In the genomic region with DNA sequence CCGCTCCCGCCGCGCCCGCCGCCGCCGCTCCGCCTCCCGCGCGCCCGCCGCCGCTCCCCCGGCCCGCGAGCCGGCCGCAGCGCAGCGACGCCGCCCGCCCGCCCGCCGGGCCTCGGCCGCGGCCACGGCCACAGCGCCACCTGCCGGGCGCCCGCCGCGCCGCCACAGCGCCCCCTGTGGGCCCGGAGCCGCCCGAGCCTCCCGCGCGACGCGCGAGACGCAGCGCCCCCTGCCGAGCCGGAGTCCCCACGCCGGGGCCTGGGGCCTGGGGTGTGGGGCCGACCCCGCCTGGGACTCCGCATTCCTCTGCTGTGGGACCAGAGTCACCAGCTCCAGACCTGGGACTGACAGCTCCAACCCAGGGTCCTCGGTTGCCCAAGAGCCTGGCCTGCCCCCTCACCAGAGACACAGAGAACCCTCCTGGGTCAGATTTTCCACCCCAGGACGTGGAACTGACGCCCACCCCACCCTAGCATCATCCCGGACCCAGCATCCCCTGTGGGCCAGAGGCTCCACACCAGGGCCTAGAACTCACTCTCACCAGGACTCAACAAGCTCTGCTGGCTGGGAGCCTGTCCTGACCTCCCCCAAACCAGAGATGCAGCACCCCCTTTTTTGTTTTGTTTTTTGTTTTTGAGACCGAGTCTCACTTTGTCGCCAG, we compare ENCODE assay signal across 8 cellular contexts. TPM values are rescaled to one million over a fixed set of nuclear protein-coding genes. Genes with fewer than 3 reads are reported as not detected.
DNase-seq lines count a peak whose midpoint lies in the region; ATAC-seq and TF ChIP-seq lines count a peak whose summit lies in the region.

A gene with protein sequence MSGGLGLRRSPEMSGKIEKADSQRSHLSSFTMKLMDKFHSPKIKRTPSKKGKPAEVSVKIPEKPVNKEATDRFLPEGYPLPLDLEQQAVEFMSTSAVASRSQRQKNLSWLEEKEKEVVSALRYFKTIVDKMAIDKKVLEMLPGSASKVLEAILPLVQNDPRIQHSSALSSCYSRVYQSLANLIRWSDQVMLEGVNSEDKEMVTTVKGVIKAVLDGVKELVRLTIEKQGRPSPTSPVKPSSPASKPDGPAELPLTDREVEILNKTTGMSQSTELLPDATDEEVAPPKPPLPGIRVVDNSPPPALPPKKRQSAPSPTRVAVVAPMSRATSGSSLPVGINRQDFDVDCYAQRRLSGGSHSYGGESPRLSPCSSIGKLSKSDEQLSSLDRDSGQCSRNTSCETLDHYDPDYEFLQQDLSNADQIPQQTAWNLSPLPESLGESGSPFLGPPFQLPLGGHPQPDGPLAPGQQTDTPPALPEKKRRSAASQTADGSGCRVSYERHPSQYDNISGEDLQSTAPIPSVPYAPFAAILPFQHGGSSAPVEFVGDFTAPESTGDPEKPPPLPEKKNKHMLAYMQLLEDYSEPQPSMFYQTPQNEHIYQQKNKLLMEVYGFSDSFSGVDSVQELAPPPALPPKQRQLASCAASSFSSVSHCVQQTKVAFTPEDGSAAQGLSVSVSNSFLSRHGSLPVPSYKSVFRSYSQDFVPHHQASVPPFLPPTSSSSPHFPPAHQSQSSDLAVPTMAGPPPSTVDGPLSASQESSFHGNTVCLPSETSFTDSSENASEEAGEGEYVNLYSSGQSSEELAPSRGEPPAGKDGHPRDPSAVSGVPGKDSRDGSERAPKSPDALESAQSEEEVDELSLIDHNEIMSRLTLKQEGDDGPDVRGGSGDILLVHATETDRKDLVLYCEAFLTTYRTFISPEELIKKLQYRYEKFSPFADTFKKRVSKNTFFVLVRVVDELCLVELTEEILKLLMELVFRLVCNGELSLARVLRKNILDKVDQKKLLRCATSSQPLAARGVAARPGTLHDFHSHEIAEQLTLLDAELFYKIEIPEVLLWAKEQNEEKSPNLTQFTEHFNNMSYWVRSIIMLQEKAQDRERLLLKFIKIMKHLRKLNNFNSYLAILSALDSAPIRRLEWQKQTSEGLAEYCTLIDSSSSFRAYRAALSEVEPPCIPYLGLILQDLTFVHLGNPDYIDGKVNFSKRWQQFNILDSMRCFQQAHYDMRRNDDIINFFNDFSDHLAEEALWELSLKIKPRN (N-terminal part only) (minus strand): TSS at position 89 of the 661 bp plus-strand sequence. CDS start 246 bp downstream, outside the sequence.

- peaks cover 17% of the 10 kb centered on the region for H3K4me1 ChIP-seq in GM23338 (ENCODE audit: insufficient read depth)
- H3K4me1 ChIP-seq in ectodermal cell (ENCODE audit: control insufficient read depth, insufficient read depth, low read length), result peaks cover 4% of the 10 kb centered on the region
- H3K4me1 ChIP-seq in mesenchymal stem cell (ENCODE audit: control insufficient read depth, insufficient read depth, low read depth, low read length), result peaks cover 19% of the 10 kb centered on the region

- peaks cover 20% of the 10 kb centered on the region for H3K79me1 ChIP-seq in mesenchymal stem cell (replicated peaks; ENCODE audit: low read length, poor library complexity, severe bottlenecking)

- peaks cover 17% of the 10 kb centered on the region for H4K20me1 ChIP-seq in GM23338 (replicated peaks; ENCODE audit: insufficient read depth)

- peak within 1 kb of the TSS; percentile 61 for H2BK15ac ChIP-seq in mesenchymal stem cell (ENCODE audit: low read depth, poor library complexity, severe bottlenecking)

- 10 to 11% methylated on average over 64 of the region's 64 CpGs for WGBS in ectodermal cell, 2 experiments
- WGBS in mesenchymal stem cell, result 13% methylated on average over 52 of the region's 64 CpGs

- peak within 1 kb of the TSS; percentile 54 to 82 for H3K18ac ChIP-seq in mesenchymal stem cell (ENCODE audit: low read depth in 1 of 2, low read length in 2 of 2)

- H3K27ac Mint-ChIP-seq in GM23338, result peak within 1 kb of the TSS; percentile 51; the same call in 1 of the 2 replicates
- peak within 1 kb of the TSS; percentile 90 for H3K27ac Mint-ChIP-seq in activated CD4-positive, alpha-beta memory T cell treated with anti-CD3 and anti-CD28 coated beads for 36 hours

- H3K4me3 ChIP-seq in GM23338 (peak within 1 kb of the TSS; percentile 86), ectodermal cell (ENCODE audit: insufficient read depth, low read depth, low read length) (peak within 1 kb of the TSS; percentile 68), mesenchymal stem cell (ENCODE audit: insufficient read depth in 1 of 2, low read depth in 1 of 2, low read length in 2 of 2) (peak within 1 kb of the TSS; percentile 69 to 95)

- peak within 1 kb of the TSS in 1 of 2 experiments; percentile 10 for H2BK12ac ChIP-seq in mesenchymal stem cell (ENCODE audit: low read length in 2 of 2)

- 0 out of 2 replicates have a peak within 1 kb of the TSS, but pooled peaks have one; percentile 51 for H3K27ac ChIP-seq in GM23338 (ENCODE audit: low read depth)
- H3K27ac ChIP-seq in ectodermal cell (ENCODE audit: insufficient read depth, low read depth, low read length, poor library complexity, severe bottlenecking), result no peak within 1 kb of the TSS
- no peak within 1 kb of the TSS for H3K27ac ChIP-seq in mesenchymal stem cell (ENCODE audit: low read length, poor library complexity, severe bottlenecking)

- intact Hi-C loops in activated CD4-positive, alpha-beta memory T cell treated with anti-CD3 and anti-CD28 coated beads for 36 hours (cut with micrococcal nuclease), result loop anchor here (1.0 to 10.0 kb wide), 3 partner anchors 149 to 615 kb away; a partner anchor contains a TSS

- H3K27me3 Mint-ChIP-seq in GM23338 (ENCODE audit: insufficient read depth, low read depth, poor library complexity), result peaks cover 20% of the 10 kb centered on the region
- no peaks in the 10 kb centered on the region for H3K27me3 Mint-ChIP-seq in activated CD4-positive, alpha-beta memory T cell treated with anti-CD3 and anti-CD28 coated beads for 36 hours

- peak within 1 kb of the TSS; percentile 28 for H4K91ac ChIP-seq in mesenchymal stem cell (ENCODE audit: low read length)

- H3K9ac ChIP-seq in mesenchymal stem cell (ENCODE audit: low read length), result peak within 1 kb of the TSS; percentile 94

- H3K14ac ChIP-seq in mesenchymal stem cell (ENCODE audit: low read length in 2 of 2), result no peak within 1 kb of the TSS

- H2BK120ac ChIP-seq in mesenchymal stem cell (ENCODE audit: low read depth, low read length), result peak within 1 kb of the TSS; percentile 50

- TF ChIP-seq CTCF in GM23338 (conservative IDR thresholded peaks at IDR 0.05; ENCODE audit: low read depth in 2 of 2), result peak; percentile 51 to 85

- no peaks in the 10 kb centered on the region for H3K27me3 ChIP-seq in GM23338 (ENCODE audit: insufficient read depth)
- no peaks in the 10 kb centered on the region for H3K27me3 ChIP-seq in ectodermal cell (ENCODE audit: control insufficient read depth, insufficient read depth, low read length, poor library complexity, severe bottlenecking)
- no peaks in the 10 kb centered on the region for H3K27me3 ChIP-seq in mesenchymal stem cell (ENCODE audit: control insufficient read depth in 1 of 2, insufficient read depth in 1 of 2, low read length in 2 of 2)

- H3K4me2 ChIP-seq in GM23338 (peak within 1 kb of the TSS; percentile 97), mesenchymal stem cell (ENCODE audit: low read length, poor library complexity, severe bottlenecking) (peak within 1 kb of the TSS; percentile 63)

- peak within 1 kb of the TSS in 1 of 2 experiments; percentile 33 for H3K4ac ChIP-seq in mesenchymal stem cell (ENCODE audit: low read depth in 1 of 2, low read length in 2 of 2)

- no peaks in the 10 kb centered on the region for H3K9me2 ChIP-seq in GM23338 (ENCODE audit: insufficient read depth)

- H2AFZ ChIP-seq in GM23338, result peak within 1 kb of the TSS; percentile 87; the same call in 1 of the 2 replicates
- no peak within 1 kb of the TSS for H2AFZ ChIP-seq in mesenchymal stem cell (ENCODE audit: low read depth, low read length)

- H3F3A ChIP-seq in GM23338 (replicated peaks; ENCODE audit: low read depth), result no peaks in the 10 kb centered on the region

- peaks cover 29% of the 10 kb centered on the region for H3K4me1 Mint-ChIP-seq in GM23338
- H3K4me1 Mint-ChIP-seq in activated CD4-positive, alpha-beta memory T cell treated with anti-CD3 and anti-CD28 coated beads for 36 hours (ENCODE audit: low read depth), result peaks cover 49% of the 10 kb centered on the region

- H3K23ac ChIP-seq in mesenchymal stem cell (ENCODE audit: low read length in 2 of 2), result peak within 1 kb of the TSS in 1 of 2 experiments; percentile 76

- H3K79me2 ChIP-seq in GM23338 (replicated peaks; ENCODE audit: insufficient read depth), result peaks cover 42% of the 10 kb centered on the region

- DNase-seq in ELR (ENCODE audit: low read depth), result peak; percentile 60
- peak; percentile 77 for DNase-seq in GM23338 (ENCODE audit: low spot score)
- peak; percentile 17 for DNase-seq in MV-4-11 (lab: John Stamatoyannopoulos, UW)
- peak; percentile 86 for DNase-seq in activated CD4-positive, alpha-beta memory T cell treated with anti-CD3 and anti-CD28 coated beads for 36 hours
- no peak for DNase-seq in mesenchymal stem cell
- peak; percentile 77 for DNase-seq in stimulated activated CD8-positive, alpha-beta memory T cell treated with anti-CD3 and anti-CD28 coated beads, Interleukin-12 subunit alpha, Interleukin-12 subunit beta, amount 100 ng/mL, for 4 hours (ENCODE audit: low read depth)

- peak; percentile 42 for ATAC-seq in GM23338
- ATAC-seq in HG02938 (IDR thresholded peaks at IDR 0.05; ENCODE audit: unreplicated experiment), result no peak

- no peaks in the 10 kb centered on the region for H3K9me3 ChIP-seq in ectodermal cell (ENCODE audit: control insufficient read depth, low read length)
- no peaks in the 10 kb centered on the region for H3K9me3 ChIP-seq in mesenchymal stem cell (ENCODE audit: control insufficient read depth, low read length)

- POLR2A ChIA-PET in activated CD4-positive, alpha-beta memory T cell treated with anti-CD3 and anti-CD28 coated beads for 36 hours (lab: Charles Lee), result interaction anchor here (0.6 to 1.7 kb wide), 5 partner anchors 11 to 149 kb away, joined by 3 to 13 read pairs (median 4); no protein-coding TSS in a partner anchor

- peak within 1 kb of the TSS; percentile 39 for H2AK5ac ChIP-seq in mesenchymal stem cell (ENCODE audit: low read length, severe bottlenecking)

- H3K36me3 ChIP-seq in GM23338 (ENCODE audit: insufficient read depth) (no peaks in the 10 kb centered on the region), ectodermal cell (ENCODE audit: control insufficient read depth, insufficient read depth, low read length) (no peaks in the 10 kb centered on the region), mesenchymal stem cell (ENCODE audit: control insufficient read depth in 1 of 2, insufficient read depth in 2 of 2, low read depth in 1 of 2, low read length in 2 of 2) (peaks cover 0 to 4% of the 10 kb centered on the region in 2 experiments)

- no peak within 1 kb of the TSS for H2BK5ac ChIP-seq in mesenchymal stem cell (ENCODE audit: low read depth, low read length, poor library complexity, severe bottlenecking)

- H3K9me3 Mint-ChIP-seq in GM23338, result peaks cover 5% of the 10 kb centered on the region; the same call in 2 of the 3 replicates
- no peaks in the 10 kb centered on the region for H3K9me3 Mint-ChIP-seq in activated CD4-positive, alpha-beta memory T cell treated with anti-CD3 and anti-CD28 coated beads for 36 hours

- H4K8ac ChIP-seq in mesenchymal stem cell (ENCODE audit: low read length), result peak within 1 kb of the TSS; percentile 36

- H3K4me3 Mint-ChIP-seq in GM23338, result peak within 1 kb of the TSS; percentile 87
- peak within 1 kb of the TSS; percentile 91 for H3K4me3 Mint-ChIP-seq in activated CD4-positive, alpha-beta memory T cell treated with anti-CD3 and anti-CD28 coated beads for 36 hours

- H3K36me3 Mint-ChIP-seq in GM23338 (ENCODE audit: low read depth), result peaks cover 10% of the 10 kb centered on the region
- H3K36me3 Mint-ChIP-seq in activated CD4-positive, alpha-beta memory T cell treated with anti-CD3 and anti-CD28 coated beads for 36 hours, result peaks cover 17% of the 10 kb centered on the region

- CTCF ChIA-PET in activated CD4-positive, alpha-beta memory T cell treated with anti-CD3 and anti-CD28 coated beads for 36 hours (lab: Charles Lee), result interaction anchor here (0.6 to 5.7 kb wide), 44 partner anchors 9 to 882 kb away, joined by 3 to 65 read pairs (median 4); no protein-coding TSS in a partner anchor

RNA-seq across cellular contexts. Expression of the gene that starts here (rescaled TPM):
- total RNA-seq in GM23338 (2014; rRNA removed; shearing (Covaris generic)), result 80.7 and 82.8 TPM in 2 replicates
- polyA plus RNA-seq in GM23338 (2016; fragmentation: Nextera tagmentation; extraction: Ambion mirVana), result 9.9 and 10.9 TPM in 2 replicates
- total RNA-seq in activated CD4-positive, alpha-beta memory T cell treated with anti-CD3 and anti-CD28 coated beads for 36 hours, result 10 to 100 TPM; 91.9 to 92.3 TPM
- 53.4 TPM for polyA plus RNA-seq in ectodermal cell (2013, experiment 1 of 4)
- polyA plus RNA-seq in ectodermal cell (2013, experiment 2 of 4), result 57.6 TPM
- polyA plus RNA-seq in ectodermal cell (2013, experiment 3 of 4), result 41.2 TPM
- 41.1 TPM for polyA plus RNA-seq in ectodermal cell (2013, experiment 4 of 4)
- polyA plus RNA-seq in mesenchymal stem cell (2013, experiment 1 of 2), result 27.5 TPM
- 26.0 TPM for polyA plus RNA-seq in mesenchymal stem cell (2013, experiment 2 of 2)
